Comparison of ENCODE assay signal across 15 cellular contexts in genomic region chr11:2521681-2522630, GRCh38.
DNase-seq lines count a peak whose midpoint lies in the region; ATAC-seq and TF ChIP-seq lines count a peak whose summit lies in the region.
"Had no signal": no experiment of that assay in that cellular context is flagged by ENCODE, and none has a peak within 500 bp of the region (broad histone marks: within the 10 kb centered on the region; RNA-seq: fewer than 3 reads in every experiment).

No MANE protein-coding gene starts in this region.

- no peaks in the 10 kb centered on the region for H3K36me3 ChIP-seq in DND-41 (ENCODE audit: insufficient read depth, low read length)
- no peaks in the 10 kb centered on the region for H3K36me3 ChIP-seq in left ventricle myocardium inferior
- no peaks in the 10 kb centered on the region for H3K36me3 ChIP-seq in psoas muscle (ENCODE audit: insufficient read depth in 1 of 2, low read depth in 1 of 2)
- H3K36me3 ChIP-seq: neutrophil had no signal

- ATAC-seq in DND-41 (ENCODE audit: insufficient read depth, low read depth) (no peak), psoas muscle (no peak), HG02938 (IDR thresholded peaks at IDR 0.05; ENCODE audit: unreplicated experiment) (no peak), HG02840 (IDR thresholded peaks at IDR 0.05; ENCODE audit: low FRiP score, unreplicated experiment) (no peak)
- ATAC-seq: effector memory CD8-positive, alpha-beta T cell; stimulated activated memory B cell treated with anti-CD40 and anti-IgM and Interleukin-4, amounts not matched to agents 10 μg/mL and 1 μg/mL and 100 μg/mL, for 72 hours; T-cell had no signal

- H3K79me2 ChIP-seq in DND-41 (ENCODE audit: insufficient read depth, low read length) = no peaks in the 10 kb centered on the region

- TF ChIP-seq CTCF in DND-41 (IDR thresholded peaks at IDR 0.05; ENCODE audit: borderline replicate concordance, extremely low read depth, low read length, poor library complexity, severe bottlenecking) (no peak), left ventricle myocardium inferior (IDR thresholded peaks at IDR 0.05; ENCODE audit: borderline replicate concordance) (no peak), psoas muscle (IDR thresholded peaks at IDR 0.05) (no peak)

- no peak overlapping the region for H3K9ac ChIP-seq in DND-41 (ENCODE audit: low read depth, low read length)

- H3K4me3 ChIP-seq in DND-41 (ENCODE audit: low read depth in 1 of 2, low read length in 2 of 2) = no peak overlapping the region
- no peak overlapping the region for H3K4me3 ChIP-seq in left ventricle myocardium inferior
- no peak overlapping the region for H3K4me3 ChIP-seq in psoas muscle

- no peak overlapping the region for H2AFZ ChIP-seq in DND-41 (ENCODE audit: low read depth, low read length)

- DNase-seq in DND-41 = peak; percentile 2
- peak; percentile 43 for DNase-seq in activated CD8-positive, alpha-beta memory T cell treated with anti-CD3 and anti-CD28 coated beads for 24 hours
- peak; percentile 10 for DNase-seq in left ventricle myocardium inferior
- DNase-seq in psoas muscle = peak; percentile 7 to 44
- DNase-seq in LoVo (ENCODE audit: low spot score) = no peak
- no peak for DNase-seq in iPS-NIHi7 (ENCODE audit: extremely low spot score)
- DNase-seq: activated CD4-positive, alpha-beta T cell treated with anti-CD3 and anti-CD28 coated beads, Interleukin-2, amount 10 ng/mL, durations not matched to agents 7 days and 5 days; amygdala had no signal

- intact Hi-C loops in left ventricle myocardium inferior (cut with micrococcal nuclease) = no loop called here
- intact Hi-C loops in psoas muscle (cut with DNase I) = loop anchor here in 1 of 2 donors (5.0 kb wide), 1 partner anchor 90 kb away; no protein-coding TSS in a partner anchor

- H3K9me3 ChIP-seq in DND-41 (ENCODE audit: insufficient read depth, low read length, severe bottlenecking) (no peaks in the 10 kb centered on the region), left ventricle myocardium inferior (replicated peaks) (no peaks in the 10 kb centered on the region), psoas muscle (no peaks in the 10 kb centered on the region)
- H3K9me3 ChIP-seq: neutrophil had no signal

- no peaks in the 10 kb centered on the region for H4K20me1 ChIP-seq in DND-41 (ENCODE audit: insufficient read depth, low read length)

- H3K4me1 ChIP-seq in DND-41 (ENCODE audit: insufficient read depth, low read length) (no peaks in the 10 kb centered on the region), left ventricle myocardium inferior (peaks cover 20% of the 10 kb centered on the region), psoas muscle (no peaks in the 10 kb centered on the region)

- no peak overlapping the region for H3K27ac ChIP-seq in DND-41 (ENCODE audit: low read length)
- H3K27ac ChIP-seq in left ventricle myocardium inferior (replicated peaks) = no peak overlapping the region
- H3K27ac ChIP-seq in psoas muscle = no peak overlapping the region
- H3K27ac ChIP-seq: C4-2B, neutrophil had no signal

- H3K27me3 ChIP-seq in DND-41 (ENCODE audit: insufficient read depth, low read length, poor library complexity) (no peaks in the 10 kb centered on the region), left ventricle myocardium inferior (ENCODE audit: low read depth) (peaks cover 13% of the 10 kb centered on the region), psoas muscle (ENCODE audit: insufficient read depth in 3 of 3, low read length in 2 of 3) (peaks cover 0 to 23% (median 0%) of the 10 kb centered on the region in 3 donors)

- H3K4me2 ChIP-seq in DND-41 (ENCODE audit: insufficient read depth, low read length) = no peak overlapping the region

- WGBS in psoas muscle, 3 donors = 79 to 82% (median 82%) methylated on average over 35 to 36 of the region's 36 CpGs

Comparison
In these comparisons a context has a peak if more than half of its experiments do, and no peak if none do; other contexts are left out.
1. DNase-seq: peak in DND-41 (single experiment), activated CD8-positive, alpha-beta memory T cell treated with anti-CD3 and anti-CD28 coated beads for 24 hours (single experiment), left ventricle myocardium inferior (single experiment) and psoas muscle (2 of 2); none in LoVo (single experiment) and iPS-NIHi7 (single experiment).